8 cellular contexts compared by ENCODE assay signal in the genomic region with DNA sequence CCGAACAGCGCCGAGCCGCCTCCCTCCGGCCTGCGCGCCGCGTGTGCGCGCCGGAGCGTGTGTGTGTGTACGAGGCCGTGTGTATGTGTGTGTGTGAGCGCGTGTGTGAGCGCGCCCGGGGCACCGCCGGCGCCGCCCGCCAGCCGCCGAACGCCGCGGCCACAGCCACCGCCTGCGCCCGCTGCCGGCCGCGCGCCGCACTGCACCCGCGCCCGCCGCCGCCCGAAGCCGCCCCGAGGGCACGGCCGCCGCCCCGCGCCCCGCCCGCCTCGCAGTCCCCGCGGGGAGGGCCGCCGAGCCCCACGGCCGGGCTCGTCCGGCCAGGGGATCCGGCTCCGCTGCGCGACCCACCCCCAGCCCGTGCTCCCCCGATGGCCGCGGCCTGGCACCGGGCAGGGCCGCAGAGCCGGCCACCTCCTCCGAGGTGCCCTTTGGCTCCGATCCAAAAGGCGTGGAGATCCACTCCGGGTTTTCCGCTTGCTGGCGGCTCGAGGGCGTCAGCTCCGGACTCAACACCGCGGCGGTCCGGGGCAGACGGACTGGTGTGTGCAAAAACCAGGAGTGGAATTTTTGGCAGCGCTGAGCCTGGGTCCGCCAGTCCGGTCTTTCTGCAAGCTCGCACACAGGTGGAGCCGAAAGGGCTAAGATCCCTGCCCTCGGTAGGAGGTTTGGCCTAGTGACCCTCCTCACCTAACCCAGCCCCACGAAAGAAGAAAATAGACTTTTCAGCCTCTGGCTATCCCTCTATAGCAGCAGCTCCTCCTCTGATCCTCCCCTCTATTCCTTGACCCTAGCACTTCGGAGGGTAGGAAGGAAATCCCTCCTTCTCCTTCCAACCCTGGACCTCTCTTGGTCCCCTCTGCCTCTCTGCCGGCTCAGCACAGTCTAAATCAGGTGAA. TPM values are rescaled to one million over a fixed set of nuclear protein-coding genes. Genes with fewer than 3 reads are reported as not detected.
DNase-seq lines count a peak whose midpoint lies in the region; FAIRE-seq and TF ChIP-seq lines count a peak whose summit lies in the region.

Gene SYT7, minus strand, starts transcription at position 47 of the 899 bp plus-strand sequence. CDS start 256 bp downstream, outside the sequence.

- peak within 1 kb of the TSS; percentile 35 for H3K4me3 ChIP-seq in SJSA1
- H3K4me3 ChIP-seq in neuronal stem cell (ENCODE audit: low read length in 2 of 2), result peak within 1 kb of the TSS; percentile 45 to 83
- peak within 1 kb of the TSS in 4 of 5 donors; percentile 50 to 67 (median 60) for H3K4me3 ChIP-seq in subcutaneous abdominal adipose tissue (ENCODE audit: low read depth in 1 of 5, low read length in 5 of 5)

- H3K9ac ChIP-seq in neuronal stem cell (ENCODE audit: low read depth, low read length, poor library complexity), result peak within 1 kb of the TSS; percentile 84
- peak within 1 kb of the TSS in 3 of 5 donors; percentile 37 to 58 (median 52) for H3K9ac ChIP-seq in subcutaneous abdominal adipose tissue (ENCODE audit: low read length in 5 of 5)

- H2AFZ ChIP-seq in neuronal stem cell (ENCODE audit: low read length), result peak within 1 kb of the TSS; percentile 98

- H3K9me3 ChIP-seq in SJSA1 (replicated peaks), result peaks cover 3% of the 10 kb centered on the region; the same call in 1 of the 2 replicates
- peaks cover 0 to 2% of the 10 kb centered on the region in 2 donors for H3K9me3 ChIP-seq in neuronal stem cell (replicated peaks in 1 of 2; ENCODE audit: control insufficient read depth in 2 of 2, insufficient read depth in 1 of 2, low read depth in 1 of 2, low read length in 2 of 2)
- no peaks in the 10 kb centered on the region for H3K9me3 ChIP-seq in subcutaneous abdominal adipose tissue (ENCODE audit: control insufficient read depth in 5 of 5, low read length in 5 of 5)

- peak within 1 kb of the TSS; percentile 50 for H2BK15ac ChIP-seq in neuronal stem cell (ENCODE audit: low read length)

- peaks cover 58% of the 10 kb centered on the region for H3K27me3 Mint-ChIP-seq in HFFc6 (ENCODE audit: insufficient read depth)
- H3K27me3 Mint-ChIP-seq in activated naive CD4-positive, alpha-beta T cell treated with anti-CD3 and anti-CD28 coated beads for 36 hours (ENCODE audit: low read depth), result peaks cover 37% of the 10 kb centered on the region

- H3K4me1 ChIP-seq in SJSA1 (replicated peaks) (peaks cover 7% of the 10 kb centered on the region), neuronal stem cell (ENCODE audit: control insufficient read depth in 2 of 2, insufficient read depth in 1 of 2, low read depth in 1 of 2, low read length in 2 of 2) (peaks cover 16 to 24% of the 10 kb centered on the region in 2 donors), subcutaneous abdominal adipose tissue (ENCODE audit: control insufficient read depth in 5 of 5, insufficient read depth in 5 of 5, low read length in 5 of 5) (peaks cover 0 to 25% (median 13%) of the 10 kb centered on the region in 5 donors)

- no peak within 1 kb of the TSS for H2BK120ac ChIP-seq in neuronal stem cell (ENCODE audit: low read depth, low read length)

- WGBS in neuronal stem cell (ENCODE audit: extremely low coverage in 2 of 2, insufficient read length in 2 of 2, insufficient replicate concordance in 1 of 2), 2 donors, result no CpG with 5 or more reads among the region's 96 CpGs

- no peak within 1 kb of the TSS for H3K4ac ChIP-seq in neuronal stem cell (ENCODE audit: low read length)

- peak within 1 kb of the TSS; percentile 89 for H3K18ac ChIP-seq in neuronal stem cell (ENCODE audit: low read length)

- CTCF ChIA-PET in activated naive CD4-positive, alpha-beta T cell treated with anti-CD3 and anti-CD28 coated beads for 36 hours (lab: Charles Lee), result interaction anchor here (0.6 kb wide), 1 partner anchor 85 kb away, joined by 6 read pairs; no protein-coding TSS in a partner anchor

- H3K27me3 ChIP-seq in SJSA1 (replicated peaks) (peaks cover 72% of the 10 kb centered on the region), neuronal stem cell (ENCODE audit: control insufficient read depth in 3 of 3, insufficient read depth in 3 of 3, low read depth in 1 of 3, low read length in 3 of 3) (peaks cover 10 to 68% (median 30%) of the 10 kb centered on the region in 3 experiments), subcutaneous abdominal adipose tissue (ENCODE audit: control insufficient read depth in 5 of 5, insufficient read depth in 4 of 5, low read length in 5 of 5) (peaks cover 5 to 19% (median 11%) of the 10 kb centered on the region in 5 donors)

- no peak within 1 kb of the TSS for H4K91ac ChIP-seq in neuronal stem cell (ENCODE audit: low read depth, low read length, poor library complexity)

- H3K36me3 ChIP-seq in SJSA1 (no peaks in the 10 kb centered on the region), neuronal stem cell (replicated peaks in 1 of 2; ENCODE audit: control insufficient read depth in 2 of 2, insufficient read depth in 2 of 2, low read length in 2 of 2) (no peaks in the 10 kb centered on the region), subcutaneous abdominal adipose tissue (ENCODE audit: control insufficient read depth in 5 of 5, insufficient read depth in 5 of 5, low read length in 5 of 5) (no peaks in the 10 kb centered on the region)

- no peak within 1 kb of the TSS for H2BK12ac ChIP-seq in neuronal stem cell (ENCODE audit: low read length)

- peak within 1 kb of the TSS; percentile 5 for H3K23ac ChIP-seq in neuronal stem cell (ENCODE audit: low read depth, low read length, poor library complexity)

- DNase-seq in GDM1 (lab: John Stamatoyannopoulos, UW) (peak; percentile 87), HFFc6 (peak; percentile 95), MV-4-11 (lab: John Stamatoyannopoulos, UW) (peak; percentile 83), SJSA1 (ENCODE audit: low read depth in 1 of 2, low spot score in 2 of 2) (peak; percentile 97 to 98), frontal cortex (ENCODE audit: low spot score in 2 of 2) (peak; percentile 96), neuronal stem cell (ENCODE audit: low spot score) (peak; percentile 99)
- peak; percentile 95 for DNase-seq in activated naive CD4-positive, alpha-beta T cell treated with anti-CD3 and anti-CD28 coated beads for 36 hours

- no peak for FAIRE-seq in frontal cortex (lab: Jason Lieb, UNC)

- no peaks in the 10 kb centered on the region for H3K4me1 Mint-ChIP-seq in HFFc6 (ENCODE audit: low read depth)
- H3K4me1 Mint-ChIP-seq in activated naive CD4-positive, alpha-beta T cell treated with anti-CD3 and anti-CD28 coated beads for 36 hours (ENCODE audit: low read depth), result peaks cover 9% of the 10 kb centered on the region

- H2BK5ac ChIP-seq in neuronal stem cell (ENCODE audit: low read length), result no peak within 1 kb of the TSS

- H3K36me3 Mint-ChIP-seq in HFFc6 (ENCODE audit: low read depth), result no peaks in the 10 kb centered on the region
- H3K36me3 Mint-ChIP-seq in activated naive CD4-positive, alpha-beta T cell treated with anti-CD3 and anti-CD28 coated beads for 36 hours (ENCODE audit: low read depth), result no peaks in the 10 kb centered on the region

- H3K14ac ChIP-seq in neuronal stem cell (ENCODE audit: low read length), result no peak within 1 kb of the TSS

- TF ChIP-seq CTCF in HFFc6 (IDR thresholded peaks at IDR 0.05), result 0 out of 2 replicates have a peak, but pooled peaks have one; percentile 12

- peak within 1 kb of the TSS; percentile 81 for H3K4me2 ChIP-seq in neuronal stem cell (ENCODE audit: insufficient read depth, low read length, poor library complexity, severe bottlenecking)

- no peaks in the 10 kb centered on the region for H3K9me3 Mint-ChIP-seq in HFFc6
- H3K9me3 Mint-ChIP-seq in activated naive CD4-positive, alpha-beta T cell treated with anti-CD3 and anti-CD28 coated beads for 36 hours, result no peaks in the 10 kb centered on the region

- no peak within 1 kb of the TSS for H3K27ac ChIP-seq in SJSA1
- no peak within 1 kb of the TSS for H3K27ac ChIP-seq in neuronal stem cell (replicated peaks; ENCODE audit: low read length)
- no peak within 1 kb of the TSS for H3K27ac ChIP-seq in subcutaneous abdominal adipose tissue (ENCODE audit: low read depth, low read length)

- H3K79me1 ChIP-seq in neuronal stem cell (ENCODE audit: low read depth, low read length), result peaks cover 2% of the 10 kb centered on the region

- peak within 1 kb of the TSS; percentile 83 for H2AK5ac ChIP-seq in neuronal stem cell (ENCODE audit: low read depth, low read length)

- intact Hi-C loops in activated naive CD4-positive, alpha-beta T cell treated with anti-CD3 and anti-CD28 coated beads for 36 hours (cut with micrococcal nuclease), result loop anchor here (1.0 kb wide), 2 partner anchors 14 to 72 kb away; no protein-coding TSS in a partner anchor

- H4K8ac ChIP-seq in neuronal stem cell (ENCODE audit: low read depth, low read length), result no peak within 1 kb of the TSS

- no peak within 1 kb of the TSS for H3K27ac Mint-ChIP-seq in HFFc6
- H3K27ac Mint-ChIP-seq in activated naive CD4-positive, alpha-beta T cell treated with anti-CD3 and anti-CD28 coated beads for 36 hours, result no peak within 1 kb of the TSS

- peak within 1 kb of the TSS; percentile 67 for H3K4me3 Mint-ChIP-seq in HFFc6
- peak within 1 kb of the TSS; percentile 67 for H3K4me3 Mint-ChIP-seq in activated naive CD4-positive, alpha-beta T cell treated with anti-CD3 and anti-CD28 coated beads for 36 hours

RNA-seq across cellular contexts. Expression of gene SYT7, which starts in this region (rescaled TPM):
- under 1 TPM in 3 of 6 experiments, not detected in 3; 0.05 to 0.21 (median 0.11) TPM for total RNA-seq in HFFc6 (2021; fragmentation: NEBNext Ultra II Directional; extraction: Animal tissue kit (Norgen Biotek cat#: 25700))
- not detected in 2 replicates for total RNA-seq in SJSA1 (2014; rRNA removed; shearing (Covaris generic))
- total RNA-seq in activated naive CD4-positive, alpha-beta T cell treated with anti-CD3 and anti-CD28 coated beads for 36 hours, result not detected
- total RNA-seq in frontal cortex, result 14.7 TPM
- polyA plus RNA-seq in neuronal stem cell (2013, experiment 1 of 2), result 2.5 TPM
- 2.3 TPM for polyA plus RNA-seq in neuronal stem cell (2013, experiment 2 of 2)

Comparison
In these comparisons a context has a peak if more than half of its experiments do, and no peak if none do; other contexts are left out.
1. RNA of gene SYT7 (total RNA-seq): 14.7 TPM in frontal cortex (single experiment); not detected in activated naive CD4-positive, alpha-beta T cell treated with anti-CD3 and anti-CD28 coated beads for 36 hours, 0.05 to 0.21 TPM in HFFc6 and not detected in SJSA1; every median in the first group is over 10 times any median in the second.
2. Peak in DNase-seq in HFFc6; RNA of the gene not detected or under 1 TPM.
3. Peak in DNase-seq and H3K4me3 ChIP-seq in SJSA1; RNA of the gene not detected or under 1 TPM.
4. Peak in DNase-seq in activated naive CD4-positive, alpha-beta T cell treated with anti-CD3 and anti-CD28 coated beads for 36 hours; RNA of the gene not detected or under 1 TPM.
5. Peak in every context shown above with its lines, with median percentiles within 50 percentile points of each other: DNase-seq and H3K4me3 ChIP-seq.